8 cellular contexts compared by ENCODE assay signal in genomic region chr3:170154569-170155143, GRCh38. TPM values are rescaled to one million over a fixed set of nuclear protein-coding genes. Genes with fewer than 3 reads are reported as not detected.
A peak's percentile ranks its signal among the peaks of the same experiment; 100 is the strongest.
DNase-seq lines count a peak whose midpoint lies in the region; ATAC-seq and TF ChIP-seq lines count a peak whose summit lies in the region.

No MANE protein-coding gene starts in this region.

- H3K27me3 ChIP-seq in PC-3 (ENCODE audit: low read length): no peaks in the 10 kb centered on the region
- H3K27me3 ChIP-seq in naive thymus-derived CD4-positive, alpha-beta T cell (ENCODE audit: control insufficient read depth in 2 of 2, insufficient read depth in 2 of 2, low read length in 2 of 2): no peaks in the 10 kb centered on the region

- H3K4me3 Mint-ChIP-seq in activated CD4-positive, alpha-beta T cell treated with anti-CD3 and anti-CD28 coated beads, Interleukin-2, amount 10 ng/mL, durations not matched to agents 7 days and 5 days: peak overlapping the region; percentile 53
- H3K4me3 Mint-ChIP-seq in naive thymus-derived CD4-positive, alpha-beta T cell: peak overlapping the region; percentile 72 to 91 (median 82)

- H3K79me2 ChIP-seq in PC-3 (ENCODE audit: low read length): peaks cover 69% of the 10 kb centered on the region

- DNase-seq in activated CD4-positive, alpha-beta T cell treated with anti-CD3 and anti-CD28 coated beads, Interleukin-2, amount 10 ng/mL, durations not matched to agents 7 days and 5 days: no peak
- DNase-seq in activated CD4-positive, alpha-beta T cell treated with anti-CD3 and anti-CD28 coated beads for 1 hour: no peak
- DNase-seq in PC-3 (no peak), left lobe of liver (ENCODE audit: low spot score) (no peak), NCI-H2227 treated with DMSO at 0.1 percent for 48 hours (lab: John Stamatoyannopoulos, UW) (no peak), NCI-H1436 (lab: John Stamatoyannopoulos, UW) (no peak)
- DNase-seq in naive thymus-derived CD4-positive, alpha-beta T cell: peak in 6 of 9 donors; percentile 23 to 48 (median 36)

- no TSS peak for BruUV-seq in PC-3 (replicated peaks; lab: Mats Ljungman, UMichigan)

- POLR2A ChIA-PET in activated CD4-positive, alpha-beta T cell treated with anti-CD3 and anti-CD28 coated beads, Interleukin-2, amount 10 ng/mL, durations not matched to agents 7 days and 5 days (lab: Charles Lee): no interaction called here
- POLR2A ChIA-PET in PC-3 (lab: Charles Lee; ENCODE audit: unreplicated experiment): interaction anchor here (0.6 kb wide), 2 partner anchors 203 to 278 kb away, joined by 6 to 10 read pairs; partner anchors contain the start of gene SKIL
- POLR2A ChIA-PET in naive thymus-derived CD4-positive, alpha-beta T cell (lab: Charles Lee): interaction anchor here (1.0 to 3.8 kb wide), 10 partner anchors 11 to 67 kb away, joined by 3 to 41 read pairs (median 4); partner anchors contain the start of genes PHC3 and PRKCI

- no peaks in the 10 kb centered on the region for H3K9me3 Mint-ChIP-seq in activated CD4-positive, alpha-beta T cell treated with anti-CD3 and anti-CD28 coated beads, Interleukin-2, amount 10 ng/mL, durations not matched to agents 7 days and 5 days
- no peaks in the 10 kb centered on the region for H3K9me3 Mint-ChIP-seq in naive thymus-derived CD4-positive, alpha-beta T cell

- H3K36me3 Mint-ChIP-seq in activated CD4-positive, alpha-beta T cell treated with anti-CD3 and anti-CD28 coated beads, Interleukin-2, amount 10 ng/mL, durations not matched to agents 7 days and 5 days (ENCODE audit: low read depth): peaks cover 50% of the 10 kb centered on the region
- H3K36me3 Mint-ChIP-seq in naive thymus-derived CD4-positive, alpha-beta T cell: peaks cover 12 to 34% (median 28%) of the 10 kb centered on the region in 5 donors

- H3K9ac ChIP-seq in PC-3 (ENCODE audit: low read length): no peak overlapping the region

- H3K4me2 ChIP-seq in PC-3 (ENCODE audit: low read length): no peak overlapping the region

- no peak overlapping the region for H3K27ac ChIP-seq in PC-3 (ENCODE audit: low read length)
- H3K27ac ChIP-seq in naive thymus-derived CD4-positive, alpha-beta T cell (ENCODE audit: low read depth, low read length): peak overlapping the region; percentile 60

- no peaks in the 10 kb centered on the region for H3K9me3 ChIP-seq in PC-3 (ENCODE audit: low read length)
- no peaks in the 10 kb centered on the region for H3K9me3 ChIP-seq in naive thymus-derived CD4-positive, alpha-beta T cell (ENCODE audit: control insufficient read depth in 2 of 3, low read length in 3 of 3)

- peaks cover 22% of the 10 kb centered on the region; the same call in 1 of the 2 replicates for H3K36me3 ChIP-seq in PC-3 (ENCODE audit: low read depth, low read length)
- peaks cover 0 to 4% (median 0%) of the 10 kb centered on the region in 3 experiments for H3K36me3 ChIP-seq in naive thymus-derived CD4-positive, alpha-beta T cell (ENCODE audit: control insufficient read depth in 2 of 3, insufficient read depth in 3 of 3, low read length in 3 of 3)

- H3K4me3 ChIP-seq in PC-3 (ENCODE audit: low read length): no peak overlapping the region
- H3K4me3 ChIP-seq in naive thymus-derived CD4-positive, alpha-beta T cell (ENCODE audit: low read length): peak overlapping the region; percentile 21

- H3F3A ChIP-seq in PC-3 (ENCODE audit: low read length, unreplicated experiment): no peaks in the 10 kb centered on the region

- H3K4me1 Mint-ChIP-seq in activated CD4-positive, alpha-beta T cell treated with anti-CD3 and anti-CD28 coated beads, Interleukin-2, amount 10 ng/mL, durations not matched to agents 7 days and 5 days: peaks cover 48% of the 10 kb centered on the region
- peaks cover 36 to 75% (median 57%) of the 10 kb centered on the region in 7 donors for H3K4me1 Mint-ChIP-seq in naive thymus-derived CD4-positive, alpha-beta T cell

- CTCF ChIA-PET in activated CD4-positive, alpha-beta T cell treated with anti-CD3 and anti-CD28 coated beads, Interleukin-2, amount 10 ng/mL, durations not matched to agents 7 days and 5 days (lab: Charles Lee): interaction anchor here (1.0 to 1.1 kb wide), 3 partner anchors 9 to 59 kb away, joined by 3 to 5 read pairs (median 4); no protein-coding TSS in a partner anchor
- CTCF ChIA-PET in PC-3 (lab: Charles Lee): interaction anchor here (0.7 kb wide), 1 partner anchor 76 kb away, joined by 3 read pairs; no protein-coding TSS in a partner anchor
- CTCF ChIA-PET in naive thymus-derived CD4-positive, alpha-beta T cell (lab: Charles Lee): interaction anchor here (0.6 to 1.4 kb wide), 4 partner anchors 16 to 33 kb away, joined by 3 to 4 read pairs (median 3); no protein-coding TSS in a partner anchor

- no peaks in the 10 kb centered on the region for H3K9me2 ChIP-seq in PC-3 (replicated peaks; ENCODE audit: low read length)

- peak overlapping the region; percentile 92 for H3K27ac Mint-ChIP-seq in activated CD4-positive, alpha-beta T cell treated with anti-CD3 and anti-CD28 coated beads, Interleukin-2, amount 10 ng/mL, durations not matched to agents 7 days and 5 days
- H3K27ac Mint-ChIP-seq in naive thymus-derived CD4-positive, alpha-beta T cell: peak overlapping the region; percentile 80 to 97 (median 95)

- no peak overlapping the region for H2AFZ ChIP-seq in PC-3 (ENCODE audit: low read length)

- no peaks in the 10 kb centered on the region for H3K27me3 Mint-ChIP-seq in activated CD4-positive, alpha-beta T cell treated with anti-CD3 and anti-CD28 coated beads, Interleukin-2, amount 10 ng/mL, durations not matched to agents 7 days and 5 days
- no peaks in the 10 kb centered on the region for H3K27me3 Mint-ChIP-seq in naive thymus-derived CD4-positive, alpha-beta T cell

- ATAC-seq in HG02885 (IDR thresholded peaks at IDR 0.05; ENCODE audit: poor library complexity, unreplicated experiment) (peak; percentile 92), PC-3 (peak; percentile 15), left lobe of liver (no peak)
- peak; percentile 84 for ATAC-seq in naive thymus-derived CD4-positive, alpha-beta T cell

- intact Hi-C loops in PC-3 (cut with micrococcal nuclease): no loop called here
- intact Hi-C loops in naive thymus-derived CD4-positive, alpha-beta T cell (cut with micrococcal nuclease): loop anchor here in 1 of 2 donors (1.0 kb wide), 2 partner anchors 9 to 27 kb away; partner anchors contain the start of gene PHC3

- 0 out of 2 replicates have a peak, but pooled peaks cover 5% of the 10 kb centered on the region for H3K4me1 ChIP-seq in PC-3 (ENCODE audit: insufficient read depth, low read length)
- H3K4me1 ChIP-seq in naive thymus-derived CD4-positive, alpha-beta T cell (ENCODE audit: control insufficient read depth in 2 of 2, insufficient read depth in 2 of 2, low read length in 2 of 2): peaks cover 14 to 28% of the 10 kb centered on the region in 2 donors

- no peak for TF ChIP-seq CTCF in PC-3 (conservative IDR thresholded peaks at IDR 0.05; ENCODE audit: low read depth, low read length)

- H4K20me1 ChIP-seq in PC-3 (ENCODE audit: low read length): 0 out of 2 replicates have a peak, but pooled peaks cover 23% of the 10 kb centered on the region

RNA-seq across cellular contexts. Expression of gene PHC3, which starts 26.9 kb away (rescaled TPM):
- total RNA-seq in activated CD4-positive, alpha-beta T cell treated with anti-CD3 and anti-CD28 coated beads, Interleukin-2, amount 10 ng/mL, durations not matched to agents 7 days and 5 days: 100 to 1,000 TPM in 1 of 2 experiments, 10 to 100 TPM in 1; 67.5 to 103 TPM
- total RNA-seq in PC-3 (2014; rRNA removed): 7.5 and 16.2 TPM in 2 replicates
- total RNA-seq in naive thymus-derived CD4-positive, alpha-beta T cell: 100 to 1,000 TPM in 4 of 5 experiments, 10 to 100 TPM in 1; 78.9 to 215 (median 158) TPM
- 10 to 100 TPM; 46.3 to 67.2 TPM for polyA plus RNA-seq in naive thymus-derived CD4-positive, alpha-beta T cell
- total RNA-seq in left lobe of liver: 17.6 TPM

Comparison
In these comparisons a context has a peak if more than half of its experiments do, and no peak if none do; other contexts are left out.
1. DNase-seq: peak in naive thymus-derived CD4-positive, alpha-beta T cell (6 of 9); none in activated CD4-positive, alpha-beta T cell treated with anti-CD3 and anti-CD28 coated beads, Interleukin-2, amount 10 ng/mL, durations not matched to agents 7 days and 5 days (single experiment), activated CD4-positive, alpha-beta T cell treated with anti-CD3 and anti-CD28 coated beads for 1 hour (single experiment), PC-3 (single experiment), left lobe of liver (single experiment), NCI-H2227 treated with DMSO at 0.1 percent for 48 hours (single experiment) and NCI-H1436 (single experiment).